Comparison of ENCODE assay signal across 16 cellular contexts in the genomic region with DNA sequence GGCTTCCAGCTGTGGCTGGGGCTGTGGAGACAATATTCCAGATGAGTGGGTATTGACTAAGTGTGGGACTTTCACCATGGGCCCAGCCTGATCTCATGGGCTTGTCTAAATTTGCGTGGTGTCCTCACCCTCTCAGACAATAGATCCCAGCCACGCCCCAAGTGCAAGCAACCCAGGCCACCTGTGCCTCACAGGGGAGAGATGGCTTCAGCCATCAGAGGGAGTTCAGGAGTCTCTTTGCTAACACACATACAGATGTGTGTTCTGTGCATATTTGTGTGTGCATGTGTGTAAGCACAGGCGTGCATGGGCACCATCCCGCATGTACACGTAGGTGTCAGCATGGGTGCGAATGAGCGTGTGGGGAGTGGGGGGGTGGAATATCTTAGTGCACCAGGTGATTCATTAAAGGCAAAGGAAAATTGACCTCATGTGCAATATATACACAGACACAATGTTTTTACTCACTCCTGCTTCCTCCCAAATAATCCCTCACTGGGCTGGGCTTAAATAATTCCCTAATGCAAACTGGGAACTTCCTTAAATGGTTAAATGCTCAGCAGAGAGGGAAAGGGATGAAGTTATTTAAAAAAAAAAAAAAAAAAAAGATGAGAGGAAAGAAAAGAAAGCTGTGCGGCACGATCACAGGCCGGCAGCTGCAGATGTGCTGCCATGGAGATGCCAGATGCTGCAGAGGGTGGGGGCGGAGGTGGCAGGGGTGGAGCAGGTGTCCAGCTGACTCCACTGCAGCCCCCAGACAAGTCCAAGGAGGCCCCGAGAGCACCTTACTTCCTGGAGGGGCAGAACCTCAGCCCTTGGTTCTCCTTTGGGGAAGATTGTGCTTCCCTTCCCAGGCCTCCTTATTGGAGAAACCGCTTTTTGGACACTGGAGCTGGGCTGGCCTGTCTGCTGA. TPM values are rescaled to one million over a fixed set of nuclear protein-coding genes. Genes with fewer than 3 reads are reported as not detected.
DNase-seq lines count a peak whose midpoint lies in the region; ATAC-seq and TF ChIP-seq lines count a peak whose summit lies in the region.
"Had no signal": no experiment of that assay in that cellular context is flagged by ENCODE, and none has a peak within 500 bp of the region (broad histone marks: within the 10 kb centered on the region; RNA-seq: fewer than 3 reads in every experiment).

No MANE protein-coding gene starts in this region.

- H3K4me3 Mint-ChIP-seq in type B pancreatic cell = no peak overlapping the region
- no peak overlapping the region for H3K4me3 Mint-ChIP-seq in activated T-helper 1 cell treated with anti-CD3 and anti-CD28 coated beads, Interleukin-12 subunit alpha, Interleukin-12 subunit beta, Interleukin-2, Interleukin-4 antibody, amounts not matched to agents 30 ng/mL and 10 ng/mL and 1 ng/mL, durations not matched to agents 14 hours and 24 hours and 36 hours
- H3K4me3 Mint-ChIP-seq: activated B cell treated with CpG ODN at 0.5 μM for 24 hours; activated naive CD4-positive, alpha-beta T cell treated with anti-CD3 and anti-CD28 coated beads for 36 hours; CD4-positive, alpha-beta memory T cell; stimulated activated naive B cell treated with anti-CD40 and anti-IgM and Interleukin-4, amounts not matched to agents 10 μg/mL and 1 μg/mL and 100 μg/mL, for 72 hours had no signal

- peaks cover 37% of the 10 kb centered on the region for H3K4me1 Mint-ChIP-seq in type B pancreatic cell (ENCODE audit: unreplicated experiment)
- H3K4me1 Mint-ChIP-seq in activated T-helper 1 cell treated with anti-CD3 and anti-CD28 coated beads, Interleukin-12 subunit alpha, Interleukin-12 subunit beta, Interleukin-2, Interleukin-4 antibody, amounts not matched to agents 30 ng/mL and 10 ng/mL and 1 ng/mL, durations not matched to agents 14 hours and 24 hours and 36 hours (ENCODE audit: low read depth) = no peaks in the 10 kb centered on the region
- H3K4me1 Mint-ChIP-seq: activated B cell treated with CpG ODN at 0.5 μM for 24 hours; CD4-positive, alpha-beta memory T cell; stimulated activated naive B cell treated with anti-CD40 and anti-IgM and Interleukin-4, amounts not matched to agents 10 μg/mL and 1 μg/mL and 100 μg/mL, for 72 hours had no signal

- H3K36me3 Mint-ChIP-seq in type B pancreatic cell = no peaks in the 10 kb centered on the region
- H3K36me3 Mint-ChIP-seq in activated T-helper 1 cell treated with anti-CD3 and anti-CD28 coated beads, Interleukin-12 subunit alpha, Interleukin-12 subunit beta, Interleukin-2, Interleukin-4 antibody, amounts not matched to agents 30 ng/mL and 10 ng/mL and 1 ng/mL, durations not matched to agents 14 hours and 24 hours and 36 hours (ENCODE audit: low read depth) = no peaks in the 10 kb centered on the region
- H3K36me3 Mint-ChIP-seq: CD4-positive, alpha-beta memory T cell had no signal

- no peaks in the 10 kb centered on the region for H3K27me3 Mint-ChIP-seq in type B pancreatic cell
- H3K27me3 Mint-ChIP-seq in activated T-helper 1 cell treated with anti-CD3 and anti-CD28 coated beads, Interleukin-12 subunit alpha, Interleukin-12 subunit beta, Interleukin-2, Interleukin-4 antibody, amounts not matched to agents 30 ng/mL and 10 ng/mL and 1 ng/mL, durations not matched to agents 14 hours and 24 hours and 36 hours (ENCODE audit: insufficient read depth) = peaks cover 4% of the 10 kb centered on the region
- H3K27me3 Mint-ChIP-seq: activated B cell treated with CpG ODN at 0.5 μM for 24 hours; CD4-positive, alpha-beta memory T cell; stimulated activated naive B cell treated with anti-CD40 and anti-IgM and Interleukin-4, amounts not matched to agents 10 μg/mL and 1 μg/mL and 100 μg/mL, for 72 hours had no signal

- ATAC-seq in left colon (peak; percentile 90), GM18907 (IDR thresholded peaks at IDR 0.05; ENCODE audit: unreplicated experiment) (no peak)
- ATAC-seq: stimulated activated naive B cell treated with anti-CD40 and anti-IgM and Interleukin-4, amounts not matched to agents 10 μg/mL and 1 μg/mL and 100 μg/mL, for 72 hours had no signal

- intact Hi-C loops in left colon (cut with DNase I, micrococcal nuclease) = no loop called here
- intact Hi-C loops in activated T-helper 1 cell treated with anti-CD3 and anti-CD28 coated beads, Interleukin-12 subunit alpha, Interleukin-12 subunit beta, Interleukin-2, Interleukin-4 antibody, amounts not matched to agents 30 ng/mL and 10 ng/mL and 1 ng/mL, durations not matched to agents 14 hours and 24 hours and 36 hours (cut with micrococcal nuclease) = no loop called here

- H3K9me3 Mint-ChIP-seq in type B pancreatic cell = no peaks in the 10 kb centered on the region
- no peaks in the 10 kb centered on the region for H3K9me3 Mint-ChIP-seq in activated T-helper 1 cell treated with anti-CD3 and anti-CD28 coated beads, Interleukin-12 subunit alpha, Interleukin-12 subunit beta, Interleukin-2, Interleukin-4 antibody, amounts not matched to agents 30 ng/mL and 10 ng/mL and 1 ng/mL, durations not matched to agents 14 hours and 24 hours and 36 hours
- H3K9me3 Mint-ChIP-seq: activated B cell treated with CpG ODN at 0.5 μM for 24 hours; activated naive CD4-positive, alpha-beta T cell treated with anti-CD3 and anti-CD28 coated beads for 36 hours; stimulated activated naive B cell treated with anti-CD40 and anti-IgM and Interleukin-4, amounts not matched to agents 10 μg/mL and 1 μg/mL and 100 μg/mL, for 72 hours had no signal

- peak overlapping the region; percentile 63 for H3K27ac Mint-ChIP-seq in type B pancreatic cell
- H3K27ac Mint-ChIP-seq in activated T-helper 1 cell treated with anti-CD3 and anti-CD28 coated beads, Interleukin-12 subunit alpha, Interleukin-12 subunit beta, Interleukin-2, Interleukin-4 antibody, amounts not matched to agents 30 ng/mL and 10 ng/mL and 1 ng/mL, durations not matched to agents 14 hours and 24 hours and 36 hours = no peak overlapping the region
- H3K27ac Mint-ChIP-seq: activated B cell treated with CpG ODN at 0.5 μM for 24 hours; activated naive CD4-positive, alpha-beta T cell treated with anti-CD3 and anti-CD28 coated beads for 36 hours; CD4-positive, alpha-beta memory T cell had no signal

- TF ChIP-seq CTCF in type B pancreatic cell (conservative IDR thresholded peaks at IDR 0.05) = no peak

- DNase-seq in SHP77 (lab: John Stamatoyannopoulos, UW) = peak; percentile 45 to 48
- no peak for DNase-seq in SHP77 treated with DMSO at 0.1 percent for 48 hours (lab: John Stamatoyannopoulos, UW)
- DNase-seq in SW480 (ENCODE audit: low spot score) = peak; percentile 42
- peak in 1 of 2 donors; percentile 51 for DNase-seq in left colon
- DNase-seq in type B pancreatic cell (ENCODE audit: extremely low spot score, unreplicated experiment) = no peak
- DNase-seq in NOMO-1 (lab: John Stamatoyannopoulos, UW; ENCODE audit: unreplicated experiment in 2 of 2) = no peak
- no peak for DNase-seq in activated T-helper 1 cell treated with anti-CD3 and anti-CD28 coated beads, Interleukin-12 subunit alpha, Interleukin-12 subunit beta, Interleukin-2, Interleukin-4 antibody, amounts not matched to agents 30 ng/mL and 10 ng/mL and 1 ng/mL, durations not matched to agents 14 hours and 24 hours and 36 hours (ENCODE audit: low spot score)
- DNase-seq: activated B cell treated with CpG ODN at 0.5 μM for 24 hours; activated CD8-positive, alpha-beta memory T cell treated with anti-CD3 and anti-CD28 coated beads, Interleukin-2, amount 50 U/mL, for 4 hours; activated naive CD4-positive, alpha-beta T cell treated with anti-CD3 and anti-CD28 coated beads for 36 hours; CD4-positive, alpha-beta memory T cell; HCEC 1CT; kidney glomerular epithelial cell; NCI-H446 treated with DMSO at 0.1 percent for 48 hours; stimulated activated naive B cell treated with anti-CD40 and anti-IgM and Interleukin-4, amounts not matched to agents 10 μg/mL and 1 μg/mL and 100 μg/mL, for 72 hours had no signal

RNA-seq across cellular contexts. Expression of gene CDC42EP4, which starts 24.0 kb away (rescaled TPM):
- total RNA-seq in left colon = 10 to 100 TPM; 49.6 to 65.6 TPM
- 24.7 and 78.8 TPM in 2 replicates for total RNA-seq in type B pancreatic cell (ENCODE audit: low replicate concordance)
- total RNA-seq in activated T-helper 1 cell treated with anti-CD3 and anti-CD28 coated beads, Interleukin-12 subunit alpha, Interleukin-12 subunit beta, Interleukin-2, Interleukin-4 antibody, amounts not matched to agents 30 ng/mL and 10 ng/mL and 1 ng/mL, durations not matched to agents 14 hours and 24 hours and 36 hours = 0.78 and 1.1 TPM in 2 replicates

Comparison
In these comparisons a context has a peak if more than half of its experiments do, and no peak if none do; other contexts are left out.
1. DNase-seq: peak in SHP77 (2 of 2) and SW480 (single experiment); none in SHP77 treated with DMSO at 0.1 percent for 48 hours (single experiment), type B pancreatic cell (single experiment), NOMO-1 (0 of 2) and activated T-helper 1 cell treated with anti-CD3 and anti-CD28 coated beads, Interleukin-12 subunit alpha, Interleukin-12 subunit beta, Interleukin-2, Interleukin-4 antibody, amounts not matched to agents 30 ng/mL and 10 ng/mL and 1 ng/mL, durations not matched to agents 14 hours and 24 hours and 36 hours (single experiment).
2. RNA of gene CDC42EP4, which starts 24.0 kb away (total RNA-seq): 24.7 to 78.8 TPM in type B pancreatic cell and 49.6 to 65.6 TPM in left colon; 0.78 to 1.1 TPM in activated T-helper 1 cell treated with anti-CD3 and anti-CD28 coated beads, Interleukin-12 subunit alpha, Interleukin-12 subunit beta, Interleukin-2, Interleukin-4 antibody, amounts not matched to agents 30 ng/mL and 10 ng/mL and 1 ng/mL, durations not matched to agents 14 hours and 24 hours and 36 hours; every median in the first group is over 10 times any median in the second.